In genomic region chr15:40593588-40594428, GRCh38 we compare ENCODE assay signal across 1 cellular context.
TF ChIP-seq lines count a peak whose summit lies in the region.

Gene KNL1 (plus strand): TSS chr15:40594249. CDS start chr15:40602932, 8,683 bp downstream.

TF ChIP-seq in HCT116, 20 proteins besides CTCF, POLR2A, EP300 and RAD21 (continued from another document):
- no peak for TF ChIP-seq ZNF274 (IDR thresholded peaks at IDR 0.05; ENCODE audit: low read depth, low read length)
- peak; percentile 95 for TF ChIP-seq CBX3 (IDR thresholded peaks at IDR 0.05; ENCODE audit: low read depth)
- TF ChIP-seq ELF1 (IDR thresholded peaks at IDR 0.05; ENCODE audit: borderline replicate concordance, low read depth) = no peak; the same call in 1 of the 2 replicates
- TF ChIP-seq FOSL1 (IDR thresholded peaks at IDR 0.05; ENCODE audit: low read depth) = 0 out of 2 replicates have a peak, but pooled peaks have one; percentile 15
- peak; percentile 53 for TF ChIP-seq TCF7L2 (IDR thresholded peaks at IDR 0.05; ENCODE audit: borderline replicate concordance, extremely low read depth, insufficient read depth, insufficient read length)
- TF ChIP-seq MAX (IDR thresholded peaks at IDR 0.05) = peak; percentile 86
TF ChIP-seq in HCT116: peak in this region for 13.
